Comparison of ENCODE assay signal across 8 cellular contexts in genomic region chr11:111644922-111645321, GRCh38.
"Had no signal": no experiment of that assay in that cellular context is flagged by ENCODE, and none has a peak within 500 bp of the region (broad histone marks: within the 10 kb centered on the region; RNA-seq: fewer than 3 reads in every experiment).

No MANE protein-coding gene starts in this region.

- H3K4me3 ChIP-seq: GM23338, K562 had no signal

- FAIRE-seq: H1, H54, K562 had no signal

- H2AFZ ChIP-seq: GM23338 had no signal

- H3K9me3 Mint-ChIP-seq: GM23338, H9 had no signal

- DNase-seq: H9, HCEC 1CT, IMR-90, KG1 had no signal

- ATAC-seq: GM23338, K562 had no signal

- H3K4me2 ChIP-seq: GM23338 had no signal

- H3K4me3 Mint-ChIP-seq: GM23338, H9 had no signal

- H3K27ac Mint-ChIP-seq: GM23338, H9 had no signal
